Comparison of ENCODE assay signal across 1 cellular context in genomic region chr5:125244531-125244930, GRCh38.
TF ChIP-seq lines count a peak whose summit lies in the region.

No MANE protein-coding gene starts in this region.

TF ChIP-seq in IMR-90, 13 proteins besides CTCF, POLR2A, EP300 and RAD21 (continued from another document):
- TF ChIP-seq ELK1 (IDR thresholded peaks at IDR 0.05; ENCODE audit: borderline replicate concordance, low read depth, low read length) = no peak
- TF ChIP-seq CHD1 (IDR thresholded peaks at IDR 0.05; ENCODE audit: low read depth, low read length) = no peak
- TF ChIP-seq MXI1 (IDR thresholded peaks at IDR 0.05; ENCODE audit: borderline replicate concordance, low read depth, low read length) = no peak
- TF ChIP-seq CEBPB (IDR thresholded peaks at IDR 0.05; ENCODE audit: low read depth, low read length) = no peak
- TF ChIP-seq BHLHE40 (IDR thresholded peaks at IDR 0.05; ENCODE audit: low read depth, low read length) = no peak
- no peak for TF ChIP-seq SMC3 (IDR thresholded peaks at IDR 0.05; ENCODE audit: low read depth, low read length)
- no peak for TF ChIP-seq RFX5 (IDR thresholded peaks at IDR 0.05; ENCODE audit: low read depth, low read length)
- no peak for TF ChIP-seq MAFK (IDR thresholded peaks at IDR 0.05; ENCODE audit: low read depth, low read length)
- TF ChIP-seq NFE2L2 (IDR thresholded peaks at IDR 0.05; ENCODE audit: low read depth, low read length) = no peak
- no peak for TF ChIP-seq USF2 (IDR thresholded peaks at IDR 0.05; ENCODE audit: low read depth, low read length)
- TF ChIP-seq RCOR1 (IDR thresholded peaks at IDR 0.05; ENCODE audit: insufficient replicate concordance, low read length) = no peak
